Comparison of ENCODE assay signal across 26 cellular contexts in the genomic region with DNA sequence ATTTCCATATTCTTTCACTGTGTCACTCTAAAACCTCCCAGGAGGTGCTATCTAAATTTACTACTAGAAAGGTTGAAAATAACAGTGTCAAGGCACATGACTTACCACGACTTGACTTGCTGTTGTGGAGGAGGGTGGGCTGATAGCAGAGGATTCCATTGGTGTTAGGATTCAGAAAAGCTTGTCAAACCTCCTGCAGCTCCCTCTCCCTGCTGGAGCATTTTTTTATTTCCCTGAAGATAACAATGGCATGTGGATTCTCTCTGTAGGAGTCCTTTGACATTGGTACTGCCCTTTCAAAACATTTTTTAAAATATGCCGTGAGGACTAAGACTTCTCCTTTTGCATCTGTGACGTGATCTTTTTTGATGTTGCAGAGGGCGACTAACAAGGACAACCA.
"Had no signal": no experiment of that assay in that cellular context is flagged by ENCODE, and none has a peak within 500 bp of the region (broad histone marks: within the 10 kb centered on the region; RNA-seq: fewer than 3 reads in every experiment).

No MANE protein-coding gene starts in this region.

- H3K4me2 ChIP-seq: hepatocyte had no signal

- H2AFZ ChIP-seq: hepatocyte had no signal

- H3K27ac ChIP-seq: esophagus squamous epithelium, gastroesophageal sphincter, hepatocyte, neutrophil, psoas muscle, right lobe of liver, spleen, thoracic aorta, transverse colon had no signal

- H3K9me3 ChIP-seq: esophagus squamous epithelium, right lobe of liver, thoracic aorta, transverse colon had no signal

- H3K27me3 ChIP-seq: esophagus squamous epithelium, gastroesophageal sphincter, hepatocyte, neutrophil, right lobe of liver, spleen, transverse colon had no signal

- H3K4me1 ChIP-seq: esophagus squamous epithelium, gastroesophageal sphincter, psoas muscle, right lobe of liver, spleen, transverse colon had no signal

- H3K36me3 ChIP-seq: esophagus squamous epithelium, gastroesophageal sphincter, neutrophil, right lobe of liver, spleen, thoracic aorta, transverse colon had no signal

- H3K4me3 ChIP-seq: esophagus squamous epithelium, gastroesophageal sphincter, hepatocyte, lung, psoas muscle, right lobe of liver, spleen, thoracic aorta, transverse colon had no signal

- H3K4me3 Mint-ChIP-seq: dendritic cell treated with granulocyte-macrophage colony-stimulating factor and Interleukin-4, amounts not matched to agents 40 ng/mL and 50 ng/mL, for 4 days; effector memory CD8-positive, alpha-beta T cell; naive B cell; nephron; stimulated activated naive B cell treated with anti-CD40 and anti-IgM and Interleukin-4, amounts not matched to agents 10 μg/mL and 1 μg/mL and 100 μg/mL, for 72 hours; stimulated activated naive CD8-positive, alpha-beta T cell treated with anti-CD3 and anti-CD28 coated beads, Interleukin-15, amount 100 ng/mL, for 72 hours had no signal

- H3K79me2 ChIP-seq: hepatocyte had no signal

- H3K27ac Mint-ChIP-seq: dendritic cell treated with granulocyte-macrophage colony-stimulating factor and Interleukin-4, amounts not matched to agents 40 ng/mL and 50 ng/mL, for 4 days; effector memory CD8-positive, alpha-beta T cell; naive B cell; nephron; stimulated activated naive B cell treated with anti-CD40 and anti-IgM and Interleukin-4, amounts not matched to agents 10 μg/mL and 1 μg/mL and 100 μg/mL, for 72 hours; stimulated activated naive CD8-positive, alpha-beta T cell treated with anti-CD3 and anti-CD28 coated beads, Interleukin-15, amount 100 ng/mL, for 72 hours had no signal

- FAIRE-seq: colon had no signal

- H3K4me1 Mint-ChIP-seq: naive B cell; stimulated activated naive B cell treated with anti-CD40 and anti-IgM and Interleukin-4, amounts not matched to agents 10 μg/mL and 1 μg/mL and 100 μg/mL, for 72 hours; stimulated activated naive CD8-positive, alpha-beta T cell treated with anti-CD3 and anti-CD28 coated beads, Interleukin-15, amount 100 ng/mL, for 72 hours had no signal

- H3K27me3 Mint-ChIP-seq: dendritic cell treated with granulocyte-macrophage colony-stimulating factor and Interleukin-4, amounts not matched to agents 40 ng/mL and 50 ng/mL, for 4 days; effector memory CD8-positive, alpha-beta T cell; naive B cell; stimulated activated naive B cell treated with anti-CD40 and anti-IgM and Interleukin-4, amounts not matched to agents 10 μg/mL and 1 μg/mL and 100 μg/mL, for 72 hours; stimulated activated naive CD8-positive, alpha-beta T cell treated with anti-CD3 and anti-CD28 coated beads, Interleukin-15, amount 100 ng/mL, for 72 hours had no signal

- H3K36me3 Mint-ChIP-seq: naive B cell; stimulated activated naive B cell treated with anti-CD40 and anti-IgM and Interleukin-4, amounts not matched to agents 10 μg/mL and 1 μg/mL and 100 μg/mL, for 72 hours had no signal

- DNase-seq: cerebellar nuclear complex; effector memory CD8-positive, alpha-beta T cell; esophagus squamous epithelium; foreskin fibroblast; left colon; left ventricle myocardium superior; mesenchymal stem cell; naive B cell; psoas muscle; retina; right lobe of liver; spleen; stimulated activated CD4-positive, alpha-beta T cell treated with anti-CD3 and anti-CD28 coated beads, Interleukin-15, amount 100 ng/mL, for 24 hours; stimulated activated CD4-positive, alpha-beta T cell treated with anti-CD3 and anti-CD28 coated beads, Interleukin-1b, Interleukin-23, amount 100 ng/mL, for 48 hours; stimulated activated CD4-positive, alpha-beta T cell treated with anti-CD3 and anti-CD28 coated beads, Interleukin-4, amount 100 ng/mL, for 24 hours; stimulated activated naive B cell treated with anti-CD40 and anti-IgM and Interleukin-4, amounts not matched to agents 10 μg/mL and 1 μg/mL and 100 μg/mL, for 72 hours; stimulated activated naive CD8-positive, alpha-beta T cell treated with anti-CD3 and anti-CD28 coated beads, Interleukin-15, amount 100 ng/mL, for 72 hours; transverse colon had no signal
